Comparison of ENCODE assay signal across 16 cellular contexts in genomic region chr19:31478241-31478640, GRCh38.
A peak's percentile ranks its signal among the peaks of the same experiment; 100 is the strongest.
DNase-seq lines count a peak whose midpoint lies in the region; ATAC-seq and TF ChIP-seq lines count a peak whose summit lies in the region.
"Had no signal": no experiment of that assay in that cellular context is flagged by ENCODE, and none has a peak within 500 bp of the region (broad histone marks: within the 10 kb centered on the region; RNA-seq: fewer than 3 reads in every experiment).

No MANE protein-coding gene starts in this region.

- H3K9me3 Mint-ChIP-seq in osteocyte (ENCODE audit: unreplicated experiment), result peaks cover 4% of the 10 kb centered on the region
- H3K9me3 Mint-ChIP-seq in naive thymus-derived CD8-positive, alpha-beta T cell, result peaks cover 0 to 10% (median 0%) of the 10 kb centered on the region in 9 donors
- H3K9me3 Mint-ChIP-seq: HFFc6 had no signal

- H3K27ac Mint-ChIP-seq in osteocyte (ENCODE audit: unreplicated experiment), result no peak overlapping the region
- H3K27ac Mint-ChIP-seq in naive thymus-derived CD8-positive, alpha-beta T cell, result no peak overlapping the region
- H3K27ac Mint-ChIP-seq: CD4-positive, alpha-beta memory T cell; HFFc6 had no signal

- H3K4me1 ChIP-seq in RWPE2 (ENCODE audit: insufficient read depth, poor library complexity, severe bottlenecking) (no peaks in the 10 kb centered on the region), esophagus muscularis mucosa (no peaks in the 10 kb centered on the region)
- H3K4me1 ChIP-seq: HAP-1 had no signal

- no peaks in the 10 kb centered on the region for H3K4me1 Mint-ChIP-seq in osteocyte (ENCODE audit: unreplicated experiment)
- no peaks in the 10 kb centered on the region for H3K4me1 Mint-ChIP-seq in naive thymus-derived CD8-positive, alpha-beta T cell
- H3K4me1 Mint-ChIP-seq: CD4-positive, alpha-beta memory T cell had no signal

- POLR2A ChIA-PET in RWPE1 (lab: Yijun Ruan, JAX; ENCODE audit: low non-redundant PET), result no interaction called here
- POLR2A ChIA-PET in naive thymus-derived CD8-positive, alpha-beta T cell (lab: Charles Lee), result no interaction called here

- no peaks in the 10 kb centered on the region for H3K27me3 Mint-ChIP-seq in osteocyte (ENCODE audit: unreplicated experiment)
- peaks cover 0 to 19% (median 13%) of the 10 kb centered on the region in 5 donors for H3K27me3 Mint-ChIP-seq in naive thymus-derived CD8-positive, alpha-beta T cell

- H3K9me3 ChIP-seq in RWPE2 (ENCODE audit: severe bottlenecking), result no peaks in the 10 kb centered on the region
- no peaks in the 10 kb centered on the region for H3K9me3 ChIP-seq in esophagus muscularis mucosa
- H3K9me3 ChIP-seq: HAP-1 had no signal

- H3K4me3 Mint-ChIP-seq in osteocyte (ENCODE audit: unreplicated experiment), result no peak overlapping the region
- no peak overlapping the region for H3K4me3 Mint-ChIP-seq in naive thymus-derived CD8-positive, alpha-beta T cell
- H3K4me3 Mint-ChIP-seq: CD4-positive, alpha-beta memory T cell; HFFc6 had no signal

- DNase-seq in RWPE2 (ENCODE audit: low spot score) (peak; percentile 11), esophagus muscularis mucosa (ENCODE audit: extremely low spot score) (peak; percentile 64), osteocyte (ENCODE audit: extremely low spot score, unreplicated experiment) (peak; percentile 51), RWPE1 (ENCODE audit: low spot score) (no peak)
- DNase-seq in activated CD8-positive, alpha-beta memory T cell treated with anti-CD3 and anti-CD28 coated beads, Interleukin-2, amount 50 U/mL, for 4 hours, result no peak
- no peak for DNase-seq in naive thymus-derived CD8-positive, alpha-beta T cell
- DNase-seq: C1 segment of cervical spinal cord; Calu3; CD4-positive, alpha-beta memory T cell; COR-L47; DMS53; DMS79 treated with DMSO at 0.1 percent for 48 hours; GF-D8; GM23248; HFFc6 had no signal

- H3K27ac ChIP-seq in RWPE2 (ENCODE audit: poor library complexity, severe bottlenecking), result no peak overlapping the region
- H3K27ac ChIP-seq in esophagus muscularis mucosa (replicated peaks in 1 of 4), result no peak overlapping the region
- H3K27ac ChIP-seq in RWPE1, result no peak overlapping the region
- H3K27ac ChIP-seq: GM23248 had no signal

- no peak for ATAC-seq in RWPE2 (ENCODE audit: low read depth)
- ATAC-seq in naive thymus-derived CD8-positive, alpha-beta T cell, result no peak

- no peak for TF ChIP-seq POLR2A in esophagus muscularis mucosa (IDR thresholded peaks at IDR 0.05; ENCODE audit: low read depth)

- CTCF ChIA-PET in RWPE1 (lab: Yijun Ruan, JAX), result no interaction called here

- H3K27me3 ChIP-seq in RWPE2 (ENCODE audit: insufficient read depth, poor library complexity, severe bottlenecking), result no peaks in the 10 kb centered on the region
- no peaks in the 10 kb centered on the region for H3K27me3 ChIP-seq in esophagus muscularis mucosa

- 95% methylated on average over 5 of the region's 5 CpGs for WGBS in esophagus muscularis mucosa

- no peak for TF ChIP-seq EP300 in esophagus muscularis mucosa (IDR thresholded peaks at IDR 0.05)

- intact Hi-C loops in esophagus muscularis mucosa (cut with DNase I), result no loop called here

- H3K4me3 ChIP-seq in RWPE2 (ENCODE audit: severe bottlenecking), result no peak overlapping the region
- H3K4me3 ChIP-seq in esophagus muscularis mucosa, result no peak overlapping the region
- H3K4me3 ChIP-seq: GM23248, HAP-1 had no signal

- no peaks in the 10 kb centered on the region for H3K36me3 Mint-ChIP-seq in osteocyte (ENCODE audit: unreplicated experiment)
- H3K36me3 Mint-ChIP-seq in naive thymus-derived CD8-positive, alpha-beta T cell, result no peaks in the 10 kb centered on the region
- H3K36me3 Mint-ChIP-seq: CD4-positive, alpha-beta memory T cell had no signal

- H3K36me3 ChIP-seq in RWPE2 (ENCODE audit: low read depth) (no peaks in the 10 kb centered on the region), esophagus muscularis mucosa (no peaks in the 10 kb centered on the region)
- H3K36me3 ChIP-seq: HAP-1 had no signal

- no peak for TF ChIP-seq CTCF in RWPE2 (IDR thresholded peaks at IDR 0.05; ENCODE audit: poor library complexity, severe bottlenecking)
- no peak for TF ChIP-seq CTCF in esophagus muscularis mucosa (IDR thresholded peaks at IDR 0.05)
- TF ChIP-seq CTCF in osteocyte (IDR thresholded peaks at IDR 0.05), result no peak
- no peak for TF ChIP-seq CTCF in RWPE1 (conservative IDR thresholded peaks at IDR 0.05; ENCODE audit: low read depth)

Comparison
In these comparisons a context has a peak if more than half of its experiments do, and no peak if none do; other contexts are left out.
1. DNase-seq: peak in RWPE2 (single experiment), esophagus muscularis mucosa (single experiment) and osteocyte (single experiment); none in activated CD8-positive, alpha-beta memory T cell treated with anti-CD3 and anti-CD28 coated beads, Interleukin-2, amount 50 U/mL, for 4 hours (single experiment), RWPE1 (single experiment) and naive thymus-derived CD8-positive, alpha-beta T cell (0 of 10).